ENCODE assay signal across 9 cellular contexts in genomic region chr1:84090447-84091244, GRCh38. TPM values are rescaled to one million over a fixed set of nuclear protein-coding genes. Genes with fewer than 3 reads are reported as not detected.
A peak's percentile ranks its signal among the peaks of the same experiment; 100 is the strongest.
DNase-seq lines count a peak whose midpoint lies in the region; ATAC-seq and TF ChIP-seq lines count a peak whose summit lies in the region.
"Had no signal": no experiment of that assay in that cellular context is flagged by ENCODE, and none has a peak within 500 bp of the region (broad histone marks: within the 10 kb centered on the region; RNA-seq: fewer than 3 reads in every experiment).

No MANE protein-coding gene starts in this region.

- no peak overlapping the region for H3K18ac ChIP-seq in IMR-90 (ENCODE audit: low read depth, low read length)

- no peak overlapping the region for H4K8ac ChIP-seq in IMR-90 (ENCODE audit: low read depth in 2 of 2, low read length in 2 of 2)

- H4K20me1 ChIP-seq in IMR-90 (ENCODE audit: insufficient read depth, low read length), result peaks cover 5% of the 10 kb centered on the region; the same call in 1 of the 2 replicates

- no peak overlapping the region for H3K56ac ChIP-seq in IMR-90 (ENCODE audit: extremely low read depth, insufficient read depth, low read length)

- no peak overlapping the region for H3K4ac ChIP-seq in IMR-90 (ENCODE audit: low read depth, low read length)

- H4K5ac ChIP-seq in IMR-90 (ENCODE audit: low read depth, low read length), result no peak overlapping the region

- no peak overlapping the region for H3K4me2 ChIP-seq in IMR-90 (ENCODE audit: low read depth, low read length)

- no peak overlapping the region for H2BK15ac ChIP-seq in IMR-90 (ENCODE audit: low read depth, low read length)

- H3K9me1 ChIP-seq in IMR-90 (ENCODE audit: insufficient read depth, low read length), result 0 out of 2 replicates have a peak, but pooled peaks cover 7% of the 10 kb centered on the region

- no peak overlapping the region for H2BK120ac ChIP-seq in IMR-90 (ENCODE audit: low read depth, low read length)

- BruUV-seq in IMR-90 (replicated peaks; lab: Mats Ljungman, UMichigan), result no TSS peak

- no peak overlapping the region for H4K91ac ChIP-seq in IMR-90 (ENCODE audit: insufficient read depth, low read depth, low read length)

- H2BK20ac ChIP-seq in IMR-90 (ENCODE audit: low read depth, low read length), result no peak overlapping the region

- H3K9me3 ChIP-seq in IMR-90 (ENCODE audit: control insufficient read depth, insufficient read depth, low read length) (no peaks in the 10 kb centered on the region), iPS-15b (ENCODE audit: control insufficient read depth, insufficient read depth, low read length) (no peaks in the 10 kb centered on the region)

- TF ChIP-seq RAD21 in IMR-90 (IDR thresholded peaks at IDR 0.05; ENCODE audit: low read length), result no peak

- WGBS in IMR-90 (ENCODE audit: extremely low coverage in 2 of 2, insufficient read length in 1 of 2), 2 experiments, result no CpG with 5 or more reads among the region's 3 CpGs

- ATAC-seq in GM21447 (IDR thresholded peaks at IDR 0.05; ENCODE audit: unreplicated experiment) (peak; percentile 77), IMR-90 (ENCODE audit: low read depth) (no peak)

- H3K36me3 ChIP-seq in IMR-90 (ENCODE audit: control insufficient read depth, insufficient read depth, low read length), result peaks cover 5% of the 10 kb centered on the region; the same call in 1 of the 2 replicates
- peaks cover 2% of the 10 kb centered on the region for H3K36me3 ChIP-seq in iPS-15b (ENCODE audit: control insufficient read depth, insufficient read depth, low read length)

- H3K23ac ChIP-seq in IMR-90 (ENCODE audit: low read depth, low read length), result no peak overlapping the region

- DNase-seq in GM12865 (ENCODE audit: low read depth) (peak; percentile 21), IMR-90 (no peak), H4 (ENCODE audit: low spot score) (no peak), C1 segment of cervical spinal cord (lab: John Stamatoyannopoulos, UW) (no peak), DMS 273 treated with DMSO at 0.1 percent for 48 hours (lab: John Stamatoyannopoulos, UW) (no peak), SHP77 treated with DMSO at 0.1 percent for 48 hours (lab: John Stamatoyannopoulos, UW) (no peak)
- DNase-seq: Right ventricle myocardium superior had no signal

- no peak for TF ChIP-seq POLR2A in IMR-90 (IDR thresholded peaks at IDR 0.05; ENCODE audit: low read depth, low read length)

- H2AK5ac ChIP-seq in IMR-90 (ENCODE audit: low read depth, low read length), result no peak overlapping the region

- H3K9ac ChIP-seq in IMR-90 (ENCODE audit: low read depth, low read length) (no peak overlapping the region), iPS-15b (ENCODE audit: low read depth, low read length) (peak overlapping the region; percentile 3)

- H3K4me1 ChIP-seq in IMR-90 (ENCODE audit: control insufficient read depth, insufficient read depth, low read length), result no peaks in the 10 kb centered on the region; the same call in 1 of the 2 replicates
- no peaks in the 10 kb centered on the region for H3K4me1 ChIP-seq in iPS-15b (ENCODE audit: control insufficient read depth, insufficient read depth, low read length)

- no peak for TF ChIP-seq CTCF in GM12865 (IDR thresholded peaks at IDR 0.05; ENCODE audit: insufficient read depth, low read depth, low read length, missing control alignments)
- no peak for TF ChIP-seq CTCF in IMR-90 (conservative IDR thresholded peaks at IDR 0.05; ENCODE audit: low read depth, low read length)

- no peak overlapping the region for H2BK5ac ChIP-seq in IMR-90 (ENCODE audit: low read depth, low read length, poor library complexity, severe bottlenecking)

- intact Hi-C loops in IMR-90 (cut with micrococcal nuclease), result no loop called here

- dilution Hi-C loops in IMR-90 (cut with HindIII; ENCODE audit: low sequenced_read_pairs, unreplicated experiment), result no loop called here

- in situ Hi-C loops in IMR-90 (cut with MboI; ENCODE audit: low sequenced_read_pairs), result no loop called here

- H2AFZ ChIP-seq in IMR-90 (replicated peaks; ENCODE audit: low read length, poor library complexity), result no peak overlapping the region

- no peak overlapping the region for H2AK9ac ChIP-seq in IMR-90 (replicated peaks; ENCODE audit: low read depth, low read length, poor library complexity)

- H3K27me3 ChIP-seq in IMR-90 (ENCODE audit: control insufficient read depth, insufficient read depth, low read length), result no peaks in the 10 kb centered on the region
- H3K27me3 ChIP-seq in iPS-15b (ENCODE audit: control insufficient read depth, insufficient read depth, low read length), result no peaks in the 10 kb centered on the region

- CTCF ChIA-PET in IMR-90 (lab: Yijun Ruan, JAX), result interaction anchor here (0.9 kb wide), 1 partner anchor 11 kb away, joined by 3 read pairs; no protein-coding TSS in a partner anchor

- no peak overlapping the region for H3K27ac ChIP-seq in IMR-90 (ENCODE audit: insufficient read depth, low read length)

- H3K4me3 ChIP-seq in GM12865 (ENCODE audit: low read depth, low read length), result peak overlapping the region; percentile 27
- H3K4me3 ChIP-seq in IMR-90 (ENCODE audit: insufficient read depth, low read depth, low read length), result no peak overlapping the region
- H3K4me3 ChIP-seq in iPS-15b (ENCODE audit: low read depth, low read length), result no peak overlapping the region

- H3K14ac ChIP-seq in IMR-90 (replicated peaks; ENCODE audit: low read depth, low read length), result 0 out of 2 replicates have a peak overlapping the region, but pooled peaks have one; percentile 18

- POLR2A ChIA-PET in IMR-90 (lab: Charles Lee; ENCODE audit: unreplicated experiment), result no interaction called here

- peaks cover 13 to 46% of the 10 kb centered on the region in 2 experiments for H3K79me1 ChIP-seq in IMR-90 (ENCODE audit: low read depth in 1 of 2, low read length in 2 of 2)

TF ChIP-seq in IMR-90, 13 proteins besides CTCF, POLR2A, EP300 and RAD21:
- TF ChIP-seq MAZ (IDR thresholded peaks at IDR 0.05; ENCODE audit: borderline replicate concordance, low read depth, low read length) (no peak), RFX5 (IDR thresholded peaks at IDR 0.05; ENCODE audit: low read depth, low read length) (no peak), SMC3 (IDR thresholded peaks at IDR 0.05; ENCODE audit: low read depth, low read length) (no peak), RCOR1 (IDR thresholded peaks at IDR 0.05; ENCODE audit: insufficient replicate concordance, low read length) (no peak), USF2 (IDR thresholded peaks at IDR 0.05; ENCODE audit: low read depth, low read length) (no peak), MAFK (IDR thresholded peaks at IDR 0.05; ENCODE audit: low read depth, low read length) (no peak), CEBPB (IDR thresholded peaks at IDR 0.05; ENCODE audit: low read depth, low read length) (no peak), BHLHE40 (IDR thresholded peaks at IDR 0.05; ENCODE audit: low read depth, low read length) (no peak), NFE2L2 (IDR thresholded peaks at IDR 0.05; ENCODE audit: low read depth, low read length) (no peak), FOS (IDR thresholded peaks at IDR 0.05; ENCODE audit: low read depth, low read length) (no peak), MXI1 (IDR thresholded peaks at IDR 0.05; ENCODE audit: borderline replicate concordance, low read depth, low read length) (no peak), CHD1 (IDR thresholded peaks at IDR 0.05; ENCODE audit: low read depth, low read length) (no peak)
- TF ChIP-seq, protein P1, sequence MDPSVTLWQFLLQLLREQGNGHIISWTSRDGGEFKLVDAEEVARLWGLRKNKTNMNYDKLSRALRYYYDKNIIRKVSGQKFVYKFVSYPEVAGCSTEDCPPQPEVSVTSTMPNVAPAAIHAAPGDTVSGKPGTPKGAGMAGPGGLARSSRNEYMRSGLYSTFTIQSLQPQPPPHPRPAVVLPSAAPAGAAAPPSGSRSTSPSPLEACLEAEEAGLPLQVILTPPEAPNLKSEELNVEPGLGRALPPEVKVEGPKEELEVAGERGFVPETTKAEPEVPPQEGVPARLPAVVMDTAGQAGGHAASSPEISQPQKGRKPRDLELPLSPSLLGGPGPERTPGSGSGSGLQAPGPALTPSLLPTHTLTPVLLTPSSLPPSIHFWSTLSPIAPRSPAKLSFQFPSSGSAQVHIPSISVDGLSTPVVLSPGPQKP (IDR thresholded peaks at IDR 0.05; ENCODE audit: borderline replicate concordance, low read depth, low read length), result no peak
TF ChIP-seq in IMR-90: peak in this region for 0.

RNA-seq across cellular contexts. Expression of gene PRKACB, which starts 53.4 kb away (rescaled TPM):
- total RNA-seq in IMR-90 (2012; rRNA removed), result 8.2 and 14.2 TPM in 2 replicates
- 5.8 and 8.3 TPM in 2 replicates for polyA plus RNA-seq in IMR-90 (2012; rRNA removed)
- polyA plus RNA-seq in IMR-90 (2012; cell fraction: cytosol; rRNA removed), result 1.3 and 1.7 TPM in 2 replicates
- polyA plus RNA-seq in IMR-90 (2012; cell fraction: nucleus; rRNA removed; ENCODE audit: low replicate concordance), result 0.59 and 7.0 TPM in 2 replicates
- 14.5 and 25.0 TPM in 2 replicates for total RNA-seq in H4 (2014; rRNA removed; shearing (Covaris generic))
